8 cellular contexts compared by ENCODE assay signal in the genomic region with DNA sequence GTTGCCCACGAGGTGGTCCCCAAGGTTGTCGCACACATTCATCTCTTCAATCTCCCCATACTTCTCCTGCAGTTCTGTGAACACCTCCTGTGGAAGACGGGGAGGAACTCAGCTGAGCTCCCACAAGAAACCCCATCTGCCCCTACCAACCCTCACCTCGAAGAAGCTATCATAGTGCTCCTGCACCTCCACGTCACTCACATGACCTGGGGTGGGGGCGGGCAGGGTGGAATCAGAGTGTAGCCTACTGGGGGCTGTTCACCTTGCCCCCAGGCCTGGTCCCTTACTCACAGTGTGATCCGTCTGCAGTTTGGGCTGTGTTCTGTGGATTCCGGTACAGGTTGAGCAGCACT. TPM values are rescaled to one million over a fixed set of nuclear protein-coding genes. Genes with fewer than 3 reads are reported as not detected.
DNase-seq lines count a peak whose midpoint lies in the region; ATAC-seq and TF ChIP-seq lines count a peak whose summit lies in the region.

No MANE protein-coding gene starts in this region.

- BruUV-seq in mammary epithelial cell (replicated peaks; lab: Mats Ljungman, UMichigan): no TSS peak

- H3K27ac ChIP-seq in left ventricle myocardium inferior (replicated peaks) (peak overlapping the region; percentile 100), mammary epithelial cell (ENCODE audit: insufficient read depth, low read depth, low read length) (no peak overlapping the region), vagina (peak overlapping the region; percentile 100)

- in situ Hi-C loops in mammary epithelial cell (cut with MboI; ENCODE audit: low sequenced_read_pairs in 2 of 2): no loop called here

- TF ChIP-seq CTCF in left ventricle myocardium inferior (IDR thresholded peaks at IDR 0.05; ENCODE audit: borderline replicate concordance) (no peak), mammary epithelial cell (conservative IDR thresholded peaks at IDR 0.05 in 1 of 2, IDR thresholded peaks at IDR 0.05 in 1 of 2; ENCODE audit: extremely low read depth in 1 of 2, insufficient read depth in 1 of 2, low read depth in 1 of 2, low read length in 2 of 2) (no peak), mucosa of descending colon (IDR thresholded peaks at IDR 0.05) (no peak), vagina (IDR thresholded peaks at IDR 0.05) (no peak)

- TF ChIP-seq POLR2A in vagina (IDR thresholded peaks at IDR 0.05): no peak

- ATAC-seq in left ventricle myocardium superior (no peak), mucosa of descending colon (no peak)

- H3K79me2 ChIP-seq in mammary epithelial cell (ENCODE audit: insufficient read depth, low read length): peaks cover 25% of the 10 kb centered on the region

- dilution Hi-C loops in mammary epithelial cell (cut with HindIII; ENCODE audit: low sequenced_read_pairs): no loop called here

- H3K4me1 ChIP-seq in left ventricle myocardium inferior: peaks cover 69% of the 10 kb centered on the region
- H3K4me1 ChIP-seq in mammary epithelial cell (ENCODE audit: insufficient read depth, low read length): peaks cover 20% of the 10 kb centered on the region
- peaks cover 31% of the 10 kb centered on the region for H3K4me1 ChIP-seq in mucosa of descending colon (ENCODE audit: low read depth)
- peaks cover 50% of the 10 kb centered on the region for H3K4me1 ChIP-seq in vagina

- H3K9me3 ChIP-seq in left ventricle myocardium inferior (replicated peaks) (no peaks in the 10 kb centered on the region), mammary epithelial cell (replicated peaks; ENCODE audit: insufficient read depth, low read length) (no peaks in the 10 kb centered on the region), mucosa of descending colon (no peaks in the 10 kb centered on the region), vagina (no peaks in the 10 kb centered on the region)

- peaks cover 12% of the 10 kb centered on the region for H3K36me3 ChIP-seq in left ventricle myocardium inferior
- H3K36me3 ChIP-seq in mammary epithelial cell (ENCODE audit: insufficient read depth, low read length): no peaks in the 10 kb centered on the region
- H3K36me3 ChIP-seq in mucosa of descending colon (ENCODE audit: low read depth): no peaks in the 10 kb centered on the region
- H3K36me3 ChIP-seq in vagina: no peaks in the 10 kb centered on the region

- peak overlapping the region; percentile 87 for H3K4me3 ChIP-seq in left ventricle myocardium inferior
- H3K4me3 ChIP-seq in mammary epithelial cell (replicated peaks in 1 of 3; ENCODE audit: insufficient read depth in 1 of 3, low read depth in 2 of 3, low read length in 3 of 3): peak overlapping the region; percentile 64 to 69 (median 67)
- peak overlapping the region; percentile 80 for H3K4me3 ChIP-seq in mucosa of descending colon
- peak overlapping the region; percentile 90 to 93 for H3K4me3 ChIP-seq in vagina

- intact Hi-C loops in left ventricle myocardium inferior (cut with micrococcal nuclease) (no loop called here), left ventricle myocardium superior (cut with micrococcal nuclease) (no loop called here), mammary epithelial cell (cut with micrococcal nuclease) (loop anchor here (2.0 kb wide), 1 partner anchor 186 kb away; no protein-coding TSS in a partner anchor), mucosa of descending colon (cut with DNase I, micrococcal nuclease) (no loop called here), vagina (cut with DNase I) (no loop called here)

- 85% methylated on average over 5 of the region's 8 CpGs for WGBS in mammary epithelial cell (ENCODE audit: low coverage, missing lambda C conversion rate)

- H3K9ac ChIP-seq in mammary epithelial cell (ENCODE audit: insufficient read depth, low read length): no peak overlapping the region

- peak overlapping the region; percentile 61 for H3K4me2 ChIP-seq in mammary epithelial cell (ENCODE audit: insufficient read depth, low read depth, low read length)

- CTCF ChIA-PET in mammary epithelial cell (lab: Charles Lee; ENCODE audit: low non-redundant PET): no interaction called here

- H3K27me3 ChIP-seq in left ventricle myocardium inferior (ENCODE audit: low read depth): no peaks in the 10 kb centered on the region
- H3K27me3 ChIP-seq in mammary epithelial cell (ENCODE audit: insufficient read depth, low read length): no peaks in the 10 kb centered on the region
- no peaks in the 10 kb centered on the region for H3K27me3 ChIP-seq in vagina

- DNase-seq in left ventricle myocardium inferior (no peak), left ventricle myocardium superior (no peak), mammary epithelial cell (no peak), mucosa of descending colon (no peak), vagina (ENCODE audit: extremely low spot score in 2 of 2) (no peak), NCI-H2196 (lab: John Stamatoyannopoulos, UW; ENCODE audit: unreplicated experiment) (no peak), iPS-NIHi11 (ENCODE audit: low spot score) (no peak)
- DNase-seq in activated CD4-positive, alpha-beta T cell treated with anti-CD3 and anti-CD28 coated beads for 1 hour: no peak

- peak overlapping the region; percentile 74 for H2AFZ ChIP-seq in mammary epithelial cell (ENCODE audit: low read depth, low read length)

- no peaks in the 10 kb centered on the region for H4K20me1 ChIP-seq in mammary epithelial cell (ENCODE audit: insufficient read depth, low read length)

RNA-seq across cellular contexts. Expression of gene U2AF1L4, which starts 0.9 kb away (rescaled TPM):
- 24.9 TPM for total RNA-seq in left ventricle myocardium inferior
- 18.4 TPM for total RNA-seq in left ventricle myocardium superior
- 10 to 100 TPM in 1 of 2 donors, 1 to 10 TPM in 1; 4.8 to 23.9 TPM for total RNA-seq in mammary epithelial cell
- polyA plus RNA-seq in mammary epithelial cell: 9.9 TPM
- polyA minus RNA-seq in mammary epithelial cell: 9.6 TPM
- total RNA-seq in mucosa of descending colon: 10 to 100 TPM; 19.7 to 32.4 (median 32.1) TPM
- total RNA-seq in vagina: 6.6 TPM

RNA-seq across cellular contexts. Expression of gene PSENEN, which starts 1.1 kb away (rescaled TPM):
- 43.1 TPM for total RNA-seq in left ventricle myocardium inferior
- 41.3 TPM for total RNA-seq in left ventricle myocardium superior
- 10 to 100 TPM in 1 of 2 donors, 1 to 10 TPM in 1; 8.7 to 55.4 TPM for total RNA-seq in mammary epithelial cell
- 33.7 TPM for polyA plus RNA-seq in mammary epithelial cell
- polyA minus RNA-seq in mammary epithelial cell: 40.9 TPM
- total RNA-seq in mucosa of descending colon: 10 to 100 TPM; 56.7 to 92.1 (median 90.2) TPM
- 28.2 TPM for total RNA-seq in vagina

RNA-seq across cellular contexts. Expression of gene IGFLR1, which starts 2.1 kb away (rescaled TPM):
- total RNA-seq in left ventricle myocardium inferior (4.9 TPM), left ventricle myocardium superior (3.2 TPM), mammary epithelial cell (1 to 10 TPM in 1 of 2 donors, not detected in 1; 1.4 TPM), mucosa of descending colon (10 to 100 TPM in 1 of 3 donors, 1 to 10 TPM in 2; 5.3 to 14.6 (median 8.2) TPM), vagina (7.4 TPM)
- 1.9 TPM for polyA plus RNA-seq in mammary epithelial cell
- polyA minus RNA-seq in mammary epithelial cell: not detected

RNA-seq across cellular contexts. Expression of gene LIN37, which starts 4.1 kb away (rescaled TPM):
- total RNA-seq in left ventricle myocardium inferior (6.2 TPM), left ventricle myocardium superior (8.3 TPM), mammary epithelial cell (10 to 100 TPM; 13.6 to 14.5 TPM), mucosa of descending colon (10 to 100 TPM in 1 of 3 donors, 1 to 10 TPM in 2; 7.6 to 14.3 (median 8.6) TPM), vagina (11.3 TPM)
- polyA plus RNA-seq in mammary epithelial cell: 12.9 TPM
- polyA minus RNA-seq in mammary epithelial cell: 89.1 TPM

RNA-seq across cellular contexts. Expression of gene HSPB6, which starts 12.5 kb away (rescaled TPM):
- total RNA-seq in left ventricle myocardium inferior (899 TPM), left ventricle myocardium superior (676 TPM), mammary epithelial cell (not detected), mucosa of descending colon (100 to 1,000 TPM in 1 of 3 donors, 10 to 100 TPM in 1, 1 to 10 TPM in 1; 3.9 to 122 (median 22.9) TPM), vagina (238 TPM)
- not detected for polyA plus RNA-seq in mammary epithelial cell
- polyA minus RNA-seq in mammary epithelial cell: not detected
